Comparison of ENCODE assay signal across 17 cellular contexts in the genomic region with DNA sequence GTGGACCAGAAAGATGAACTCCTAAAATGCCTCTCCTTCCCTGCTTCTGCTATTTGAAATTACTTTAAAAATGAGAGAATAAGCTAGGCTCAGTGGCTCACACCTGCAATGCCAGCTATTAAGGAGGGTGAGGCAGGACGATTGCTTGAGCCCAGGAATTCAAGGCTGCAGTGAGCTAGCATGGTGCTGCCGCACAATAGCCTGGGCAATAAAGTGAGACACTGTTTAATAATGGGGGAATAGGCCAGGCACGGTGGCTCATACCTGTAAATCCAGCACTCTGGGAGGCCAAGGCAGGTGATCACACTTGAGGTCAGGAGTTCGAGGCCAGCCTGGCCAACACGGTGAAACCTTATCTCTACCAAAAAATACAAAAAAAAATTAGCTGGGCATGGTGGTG.
DNase-seq lines count a peak whose midpoint lies in the region; ATAC-seq and TF ChIP-seq lines count a peak whose summit lies in the region.
"Had no signal": no experiment of that assay in that cellular context is flagged by ENCODE, and none has a peak within 500 bp of the region (broad histone marks: within the 10 kb centered on the region; RNA-seq: fewer than 3 reads in every experiment).

No MANE protein-coding gene starts in this region.

- in situ Hi-C loops in ACHN (cut with HindIII; ENCODE audit: low pct_ligation_motif_present, low pct_unique_long_range_greater_than_20kb, low sequenced_read_pairs) = no loop called here

- peak overlapping the region; percentile 41 for H3K27ac Mint-ChIP-seq in T-helper 2 cell treated with Interferon-gamma antibody and Interleukin-4, amounts not matched to agents 5 μg/mL and 100 μg/mL, for 36 hours
- peak overlapping the region; percentile 78 for H3K27ac Mint-ChIP-seq in mesothelial cell of epicardium
- peak overlapping the region; percentile 50 for H3K27ac Mint-ChIP-seq in stimulated activated memory B cell treated with anti-CD40 and anti-IgM and Interleukin-4, amounts not matched to agents 10 μg/mL and 1 μg/mL and 100 μg/mL, for 72 hours

- H3K4me1 Mint-ChIP-seq in T-helper 2 cell treated with Interferon-gamma antibody and Interleukin-4, amounts not matched to agents 5 μg/mL and 100 μg/mL, for 36 hours (ENCODE audit: low read depth) = peaks cover 30% of the 10 kb centered on the region
- H3K4me1 Mint-ChIP-seq in mesothelial cell of epicardium = peaks cover 41% of the 10 kb centered on the region
- H3K4me1 Mint-ChIP-seq in stimulated activated memory B cell treated with anti-CD40 and anti-IgM and Interleukin-4, amounts not matched to agents 10 μg/mL and 1 μg/mL and 100 μg/mL, for 72 hours = peaks cover 32% of the 10 kb centered on the region

- CTCF ChIA-PET in RWPE1 (lab: Yijun Ruan, JAX) = interaction anchor here (0.6 kb wide), 1 partner anchor 1412 kb away, joined by 5 read pairs; no protein-coding TSS in a partner anchor

- ATAC-seq in stimulated activated memory B cell treated with anti-CD40 and anti-IgM and Interleukin-4, amounts not matched to agents 10 μg/mL and 1 μg/mL and 100 μg/mL, for 72 hours = no peak
- no peak for ATAC-seq in HG03565 (IDR thresholded peaks at IDR 0.05; ENCODE audit: unreplicated experiment)
- no peak for ATAC-seq in GM19455 (IDR thresholded peaks at IDR 0.05; ENCODE audit: unreplicated experiment)

- H3K9me3 Mint-ChIP-seq in T-helper 2 cell treated with Interferon-gamma antibody and Interleukin-4, amounts not matched to agents 5 μg/mL and 100 μg/mL, for 36 hours = no peaks in the 10 kb centered on the region
- H3K9me3 Mint-ChIP-seq in mesothelial cell of epicardium = no peaks in the 10 kb centered on the region
- no peaks in the 10 kb centered on the region for H3K9me3 Mint-ChIP-seq in stimulated activated memory B cell treated with anti-CD40 and anti-IgM and Interleukin-4, amounts not matched to agents 10 μg/mL and 1 μg/mL and 100 μg/mL, for 72 hours
- H3K9me3 Mint-ChIP-seq: IgD-negative memory B cell had no signal

- 0 out of 2 replicates have a peak overlapping the region, but pooled peaks have one; percentile 23 for H3K27ac ChIP-seq in RWPE1
- H3K27ac ChIP-seq: 22Rv1; BLaER1 treated with 17β-estradiol and CSF1 and Interleukin-3, amounts not matched to agents 10 nM and 100 nM; GM23248 had no signal

- H3K36me3 Mint-ChIP-seq in T-helper 2 cell treated with Interferon-gamma antibody and Interleukin-4, amounts not matched to agents 5 μg/mL and 100 μg/mL, for 36 hours (ENCODE audit: low read depth) = peaks cover 1% of the 10 kb centered on the region
- peaks cover 3% of the 10 kb centered on the region for H3K36me3 Mint-ChIP-seq in mesothelial cell of epicardium
- peaks cover 6% of the 10 kb centered on the region for H3K36me3 Mint-ChIP-seq in stimulated activated memory B cell treated with anti-CD40 and anti-IgM and Interleukin-4, amounts not matched to agents 10 μg/mL and 1 μg/mL and 100 μg/mL, for 72 hours

- POLR2A ChIA-PET in RWPE1 (lab: Yijun Ruan, JAX; ENCODE audit: low non-redundant PET) = no interaction called here

- H3K27me3 Mint-ChIP-seq in T-helper 2 cell treated with Interferon-gamma antibody and Interleukin-4, amounts not matched to agents 5 μg/mL and 100 μg/mL, for 36 hours (ENCODE audit: low read depth) = no peaks in the 10 kb centered on the region
- no peaks in the 10 kb centered on the region for H3K27me3 Mint-ChIP-seq in mesothelial cell of epicardium (ENCODE audit: low read depth)
- H3K27me3 Mint-ChIP-seq in stimulated activated memory B cell treated with anti-CD40 and anti-IgM and Interleukin-4, amounts not matched to agents 10 μg/mL and 1 μg/mL and 100 μg/mL, for 72 hours = no peaks in the 10 kb centered on the region
- H3K27me3 Mint-ChIP-seq: IgD-negative memory B cell had no signal

- no peak overlapping the region for H3K4me3 Mint-ChIP-seq in T-helper 2 cell treated with Interferon-gamma antibody and Interleukin-4, amounts not matched to agents 5 μg/mL and 100 μg/mL, for 36 hours
- H3K4me3 Mint-ChIP-seq in mesothelial cell of epicardium = no peak overlapping the region
- H3K4me3 Mint-ChIP-seq in stimulated activated memory B cell treated with anti-CD40 and anti-IgM and Interleukin-4, amounts not matched to agents 10 μg/mL and 1 μg/mL and 100 μg/mL, for 72 hours = no peak overlapping the region
- H3K4me3 Mint-ChIP-seq: IgD-negative memory B cell had no signal

- no peak for TF ChIP-seq CTCF in RWPE1 (conservative IDR thresholded peaks at IDR 0.05; ENCODE audit: low read depth)
- no peak for TF ChIP-seq CTCF in mesothelial cell of epicardium (IDR thresholded peaks at IDR 0.05; ENCODE audit: unreplicated experiment)

- no peak for DNase-seq in T-helper 2 cell treated with Interferon-gamma antibody and Interleukin-4, amounts not matched to agents 5 μg/mL and 100 μg/mL, for 36 hours (ENCODE audit: low spot score)
- no peak for DNase-seq in T-helper 2 cell
- DNase-seq in RWPE1 (ENCODE audit: low spot score) = no peak
- no peak for DNase-seq in mesothelial cell of epicardium (ENCODE audit: low spot score in 2 of 2, unreplicated experiment in 2 of 2)
- no peak for DNase-seq in ACHN
- DNase-seq: COR-L47, GM23248, HCEC 1CT, NCI-H1105 treated with DMSO at 0.1 percent for 48 hours, NCI-H1694 treated with DMSO at 0.1 percent for 48 hours, SHP77 treated with DMSO at 0.1 percent for 48 hours had no signal
